8 cellular contexts compared by ENCODE assay signal in genomic region chr16:86555763-86556130, GRCh38. TPM values are rescaled to one million over a fixed set of nuclear protein-coding genes. Genes with fewer than 3 reads are reported as not detected.
DNase-seq lines count a peak whose midpoint lies in the region; ATAC-seq and TF ChIP-seq lines count a peak whose summit lies in the region.

No MANE protein-coding gene starts in this region.

- TF ChIP-seq CTCF in heart right ventricle (IDR thresholded peaks at IDR 0.05) (no peak), brain (conservative IDR thresholded peaks at IDR 0.05) (no peak)

- H3K27ac Mint-ChIP-seq in brain: peak overlapping the region; percentile 54 to 97 (median 96)

- intact Hi-C loops in heart right ventricle (cut with DNase I): no loop called here
- intact Hi-C loops in cardiac septum (cut with DNase I): no loop called here

- H3K4me1 Mint-ChIP-seq in brain: peaks cover 39% of the 10 kb centered on the region

- ATAC-seq in heart right ventricle (peak in 3 of 8 donors; percentile 4 to 18 (median 9)), HG03280 (IDR thresholded peaks at IDR 0.05; ENCODE audit: unreplicated experiment) (no peak)

- peak overlapping the region in 3 of 10 donors; percentile 90 to 95 (median 92) for H3K27ac ChIP-seq in heart right ventricle

- no peak for DNase-seq in heart right ventricle
- DNase-seq in cardiac septum (ENCODE audit: low spot score): no peak
- DNase-seq in NCI-H2029 treated with DMSO at 0.1 percent for 48 hours (lab: John Stamatoyannopoulos, UW): no peak
- DNase-seq in Kasumi-1 (lab: John Stamatoyannopoulos, UW): no peak
- no peak for DNase-seq in NCI-H1694 treated with DMSO at 0.1 percent for 48 hours (lab: John Stamatoyannopoulos, UW)

- 41 to 43% methylated on average over 16 of the region's 16 CpGs for WGBS in heart right ventricle, 2 donors

- H3K9me3 ChIP-seq in heart right ventricle (no peaks in the 10 kb centered on the region), mononuclear cell (ENCODE audit: low read depth, low read length) (no peaks in the 10 kb centered on the region)

- H3K4me3 Mint-ChIP-seq in brain: peak overlapping the region; percentile 91 to 95 (median 93)

- H3K27me3 Mint-ChIP-seq in brain: peaks cover 24% of the 10 kb centered on the region

- H3K36me3 Mint-ChIP-seq in brain: no peaks in the 10 kb centered on the region

- H3K36me3 ChIP-seq in heart right ventricle: peaks cover 0 to 15% (median 0%) of the 10 kb centered on the region in 9 donors

- H3K4me1 ChIP-seq in heart right ventricle (peaks cover 0 to 22% (median 12%) of the 10 kb centered on the region in 9 donors), mononuclear cell (ENCODE audit: insufficient read depth, low read length) (peaks cover 13% of the 10 kb centered on the region)

- peak overlapping the region; percentile 68 to 99 (median 88) for H3K4me3 ChIP-seq in heart right ventricle
- peak overlapping the region; percentile 94 for H3K4me3 ChIP-seq in mononuclear cell (ENCODE audit: low read length)

- peaks cover 0 to 8% (median 0%) of the 10 kb centered on the region in 5 experiments for H3K9me3 Mint-ChIP-seq in brain

- peaks cover 0 to 24% (median 13%) of the 10 kb centered on the region in 7 donors for H3K27me3 ChIP-seq in heart right ventricle
- H3K27me3 ChIP-seq in mononuclear cell (ENCODE audit: insufficient read depth, low read length): no peaks in the 10 kb centered on the region

RNA-seq across cellular contexts. Expression of gene MTHFSD, which starts 0.7 kb away (rescaled TPM):
- 10 to 100 TPM in 8 of 10 donors, 1 to 10 TPM in 2; 8.9 to 13.1 (median 11.4) TPM for total RNA-seq in heart right ventricle
- polyA plus RNA-seq in heart right ventricle: 10 to 100 TPM in 1 of 2 donors, 1 to 10 TPM in 1; 5.1 to 11.3 TPM
- 12.2 TPM for total RNA-seq in cardiac septum
- 20.8 TPM for polyA plus RNA-seq in brain (ENCODE audit: insufficient read depth, low read depth, low replicate concordance)
- 3.3 TPM for total RNA-seq in mononuclear cell

RNA-seq across cellular contexts. Expression of gene FOXC2, which starts 10.9 kb away (rescaled TPM):
- total RNA-seq in heart right ventricle (1 to 10 TPM in 8 of 10 donors, under 1 TPM in 2; 0.66 to 2.2 (median 1.9) TPM), cardiac septum (2.6 TPM), mononuclear cell (not detected)
- polyA plus RNA-seq in heart right ventricle (1 to 10 TPM; 1.2 to 1.3 TPM), brain (ENCODE audit: insufficient read depth, low read depth, low replicate concordance) (0.71 TPM)

RNA-seq across cellular contexts. Expression of gene FOXL1, which starts 22.6 kb away (rescaled TPM):
- total RNA-seq in heart right ventricle (1 to 10 TPM in 3 of 10 donors, under 1 TPM in 7; 0.40 to 1.9 (median 0.84) TPM), cardiac septum (1.2 TPM), mononuclear cell (not detected)
- polyA plus RNA-seq in heart right ventricle (under 1 TPM; 0.78 to 0.95 TPM), brain (ENCODE audit: insufficient read depth, low read depth, low replicate concordance) (0.22 TPM)

RNA-seq across cellular contexts. Expression of gene FOXF1, which starts 45.4 kb away (rescaled TPM):
- under 1 TPM in 8 of 10 donors, not detected in 2; 0.08 to 0.38 (median 0.22) TPM for total RNA-seq in heart right ventricle
- polyA plus RNA-seq in heart right ventricle: under 1 TPM; 0.16 to 0.37 TPM
- total RNA-seq in cardiac septum: 0.16 TPM
- 1.4 TPM for polyA plus RNA-seq in brain (ENCODE audit: insufficient read depth, low read depth, low replicate concordance)
- under 0.01 TPM for total RNA-seq in mononuclear cell
